Comparison of ENCODE assay signal across 19 cellular contexts in genomic region chr14:20383636-20384035, GRCh38. TPM values are rescaled to one million over a fixed set of nuclear protein-coding genes. Genes with fewer than 3 reads are reported as not detected.
DNase-seq lines count a peak whose midpoint lies in the region; ATAC-seq and TF ChIP-seq lines count a peak whose summit lies in the region.
"Had no signal": no experiment of that assay in that cellular context is flagged by ENCODE, and none has a peak within 500 bp of the region (broad histone marks: within the 10 kb centered on the region; RNA-seq: fewer than 3 reads in every experiment).

No MANE protein-coding gene starts in this region.

- H3K27me3 Mint-ChIP-seq in activated T-cell treated with anti-CD3 and anti-CD28 coated beads, Interleukin-2, amount 50 U/mL, for 24 hours, result no peaks in the 10 kb centered on the region
- peaks cover 13% of the 10 kb centered on the region for H3K27me3 Mint-ChIP-seq in endothelial cell (ENCODE audit: unreplicated experiment)
- H3K27me3 Mint-ChIP-seq: B cell; CD4-positive, alpha-beta T cell had no signal

- no peaks in the 10 kb centered on the region for H3K9me3 Mint-ChIP-seq in activated T-cell treated with anti-CD3 and anti-CD28 coated beads, Interleukin-2, amount 50 U/mL, for 24 hours
- H3K9me3 Mint-ChIP-seq in endothelial cell (ENCODE audit: unreplicated experiment), result no peaks in the 10 kb centered on the region
- H3K9me3 Mint-ChIP-seq in stimulated activated effector memory CD8-positive, alpha-beta T cell treated with anti-CD3 and anti-CD28 coated beads, Interleukin-12 subunit alpha, Interleukin-12 subunit beta, amount 100 ng/mL, for 72 hours, result no peaks in the 10 kb centered on the region
- H3K9me3 Mint-ChIP-seq: CD4-positive, alpha-beta T cell; CD8-positive, alpha-beta T cell had no signal

- H3K4me1 Mint-ChIP-seq in activated T-cell treated with anti-CD3 and anti-CD28 coated beads, Interleukin-2, amount 50 U/mL, for 24 hours (ENCODE audit: low read depth), result no peaks in the 10 kb centered on the region
- no peaks in the 10 kb centered on the region for H3K4me1 Mint-ChIP-seq in endothelial cell (ENCODE audit: unreplicated experiment)
- H3K4me1 Mint-ChIP-seq in stimulated activated effector memory CD8-positive, alpha-beta T cell treated with anti-CD3 and anti-CD28 coated beads, Interleukin-12 subunit alpha, Interleukin-12 subunit beta, amount 100 ng/mL, for 72 hours, result no peaks in the 10 kb centered on the region

- TF ChIP-seq CTCF in endothelial cell (IDR thresholded peaks at IDR 0.05; ENCODE audit: unreplicated experiment) (no peak), thyroid gland (IDR thresholded peaks at IDR 0.05) (no peak)

- peaks cover 93 to 96% of the 10 kb centered on the region in 2 donors for H3K36me3 ChIP-seq in thyroid gland

- DNase-seq in activated T-cell treated with anti-CD3 and anti-CD28 coated beads, Interleukin-2, amount 50 U/mL, for 24 hours, result no peak
- DNase-seq in activated T-cell treated with anti-CD3 and anti-CD28 coated beads, Interleukin-2, amount 50 U/mL, for 1 hour, result no peak
- no peak for DNase-seq in endothelial cell (ENCODE audit: low spot score)
- DNase-seq in stimulated activated effector memory CD8-positive, alpha-beta T cell treated with anti-CD3 and anti-CD28 coated beads, Interleukin-12 subunit alpha, Interleukin-12 subunit beta, amount 100 ng/mL, for 72 hours (ENCODE audit: low spot score in 2 of 2), result no peak
- DNase-seq in thyroid gland, result no peak
- DNase-seq in NCI-H2029 (lab: John Stamatoyannopoulos, UW), result no peak
- DNase-seq: AML-193; Caco-2; Calu3; CD4-positive, alpha-beta T cell; CD8-positive, alpha-beta T cell; DMS79 treated with DMSO at 0.1 percent for 48 hours had no signal

- no peak overlapping the region for H3K4me3 ChIP-seq in thyroid gland (replicated peaks in 1 of 3)
- H3K4me3 ChIP-seq: A549; BLaER1 treated with 17β-estradiol and CSF1 and Interleukin-3, amounts not matched to agents 10 nM and 100 nM; GM12878 had no signal

- H3K4me1 ChIP-seq in thyroid gland, result no peaks in the 10 kb centered on the region
- H3K4me1 ChIP-seq: A549, Caco-2 had no signal

- intact Hi-C loops in thyroid gland (cut with DNase I), result no loop called here

- WGBS in thyroid gland, 2 donors, result 95% methylated on average over 5 of the region's 5 CpGs

- no peaks in the 10 kb centered on the region for H3K9me3 ChIP-seq in thyroid gland
- H3K9me3 ChIP-seq: A549; BLaER1 treated with 17β-estradiol and CSF1 and Interleukin-3, amounts not matched to agents 10 nM and 100 nM; Caco-2 had no signal

- H3K36me3 Mint-ChIP-seq in activated T-cell treated with anti-CD3 and anti-CD28 coated beads, Interleukin-2, amount 50 U/mL, for 24 hours (ENCODE audit: low read depth), result peaks cover 94% of the 10 kb centered on the region
- H3K36me3 Mint-ChIP-seq in endothelial cell (ENCODE audit: low read depth, unreplicated experiment), result peaks cover 71% of the 10 kb centered on the region
- H3K36me3 Mint-ChIP-seq in stimulated activated effector memory CD8-positive, alpha-beta T cell treated with anti-CD3 and anti-CD28 coated beads, Interleukin-12 subunit alpha, Interleukin-12 subunit beta, amount 100 ng/mL, for 72 hours, result peaks cover 100% of the 10 kb centered on the region

- ATAC-seq in stimulated activated effector memory CD8-positive, alpha-beta T cell treated with anti-CD3 and anti-CD28 coated beads, Interleukin-12 subunit alpha, Interleukin-12 subunit beta, amount 100 ng/mL, for 72 hours, result no peak
- ATAC-seq: CD8-positive, alpha-beta T cell; GM12878 had no signal

- no peak overlapping the region for H3K4me3 Mint-ChIP-seq in activated T-cell treated with anti-CD3 and anti-CD28 coated beads, Interleukin-2, amount 50 U/mL, for 24 hours
- peak overlapping the region; percentile 42 for H3K4me3 Mint-ChIP-seq in endothelial cell (ENCODE audit: unreplicated experiment)
- H3K4me3 Mint-ChIP-seq in stimulated activated effector memory CD8-positive, alpha-beta T cell treated with anti-CD3 and anti-CD28 coated beads, Interleukin-12 subunit alpha, Interleukin-12 subunit beta, amount 100 ng/mL, for 72 hours, result no peak overlapping the region
- H3K4me3 Mint-ChIP-seq: B cell; CD4-positive, alpha-beta T cell; CD8-positive, alpha-beta T cell had no signal

- H3K27ac ChIP-seq in thyroid gland, result no peak overlapping the region
- H3K27ac ChIP-seq: 22Rv1; A549; BLaER1 treated with 17β-estradiol and CSF1 and Interleukin-3, amounts not matched to agents 10 nM and 100 nM; C4-2B had no signal

- H3K27ac Mint-ChIP-seq in activated T-cell treated with anti-CD3 and anti-CD28 coated beads, Interleukin-2, amount 50 U/mL, for 24 hours, result peak overlapping the region; percentile 19
- no peak overlapping the region for H3K27ac Mint-ChIP-seq in endothelial cell (ENCODE audit: unreplicated experiment)
- H3K27ac Mint-ChIP-seq in stimulated activated effector memory CD8-positive, alpha-beta T cell treated with anti-CD3 and anti-CD28 coated beads, Interleukin-12 subunit alpha, Interleukin-12 subunit beta, amount 100 ng/mL, for 72 hours, result peak overlapping the region; percentile 84
- H3K27ac Mint-ChIP-seq: B cell; CD4-positive, alpha-beta T cell; CD8-positive, alpha-beta T cell had no signal

- TF ChIP-seq POLR2A in thyroid gland (IDR thresholded peaks at IDR 0.05), result no peak

- H3K27me3 ChIP-seq in thyroid gland, result no peaks in the 10 kb centered on the region
- H3K27me3 ChIP-seq: BLaER1 treated with 17β-estradiol and CSF1 and Interleukin-3, amounts not matched to agents 10 nM and 100 nM had no signal

RNA-seq across cellular contexts. Expression of gene TEP1, which starts 29.7 kb away (rescaled TPM):
- 44.0 TPM for total RNA-seq in endothelial cell (ENCODE audit: unreplicated experiment)
- total RNA-seq in thyroid gland, result 10 to 100 TPM; 26.6 to 39.3 (median 29.7) TPM

RNA-seq across cellular contexts. Expression of gene PARP2, which starts 40.2 kb away (rescaled TPM):
- total RNA-seq in endothelial cell (ENCODE audit: unreplicated experiment) (24.4 TPM), thyroid gland (10 to 100 TPM in 2 of 4 donors, 1 to 10 TPM in 2; 8.8 to 14.6 (median 9.7) TPM)

RNA-seq across cellular contexts. Expression of gene CCNB1IP1, which starts 50.6 kb away (rescaled TPM):
- total RNA-seq in endothelial cell (ENCODE audit: unreplicated experiment) (91.1 TPM), thyroid gland (100 to 1,000 TPM in 2 of 4 donors, 10 to 100 TPM in 2; 57.2 to 150 (median 92.9) TPM)

RNA-seq across cellular contexts. Expression of gene KLHL33, which starts 52.3 kb away (rescaled TPM):
- total RNA-seq in endothelial cell (ENCODE audit: unreplicated experiment), result 0.08 TPM
- total RNA-seq in thyroid gland, result 1 to 10 TPM in 1 of 4 donors, under 1 TPM in 3; 0.27 to 2.0 (median 0.36) TPM
- total RNA-seq: A172, Caco-2, Calu3 had no signal
